ENCODE assay signal across 1 cellular context in the genomic region with DNA sequence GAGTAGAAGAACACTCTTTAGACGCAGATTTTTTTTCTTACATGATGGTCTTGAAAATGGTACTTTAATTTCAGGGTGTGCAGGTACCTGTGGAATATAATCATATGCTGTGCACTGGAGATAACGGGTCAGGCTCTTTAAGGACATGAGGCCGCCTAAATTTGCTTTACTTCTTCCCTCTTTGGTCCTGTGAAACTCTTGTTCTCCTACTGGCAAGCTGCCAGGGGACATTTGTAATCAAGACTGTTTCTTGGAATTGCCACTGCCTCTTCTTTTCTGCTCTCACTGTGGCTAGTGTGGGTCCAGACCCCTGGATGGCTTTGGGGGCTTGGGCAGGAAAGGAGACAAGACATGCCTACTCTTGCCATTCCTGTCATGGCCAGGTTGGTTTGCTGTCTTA.
TF ChIP-seq lines count a peak whose summit lies in the region.

No MANE protein-coding gene starts in this region.

TF ChIP-seq in SK-N-SH treated with all-trans-retinoic acid at 6 μM for 48 hours, 23 proteins besides CTCF, POLR2A, EP300 and RAD21 (continued from another document):
- TF ChIP-seq ZNF8 (CRISPR knock-in tag; IDR thresholded peaks at IDR 0.05) (no peak), RARB (CRISPR knock-in tag; IDR thresholded peaks at IDR 0.05) (no peak), OSR1 (CRISPR knock-in tag; IDR thresholded peaks at IDR 0.05) (no peak), GLIS3 (CRISPR knock-in tag; IDR thresholded peaks at IDR 0.05) (no peak), SNAI2 (CRISPR knock-in tag; IDR thresholded peaks at IDR 0.05) (no peak), TCF4 (CRISPR knock-in tag; IDR thresholded peaks at IDR 0.05; ENCODE audit: borderline replicate concordance) (no peak), ZC3H10 (CRISPR knock-in tag; IDR thresholded peaks at IDR 0.05) (no peak), TOX (CRISPR knock-in tag; IDR thresholded peaks at IDR 0.05; ENCODE audit: borderline replicate concordance) (no peak)
- TF ChIP-seq, protein P1, sequence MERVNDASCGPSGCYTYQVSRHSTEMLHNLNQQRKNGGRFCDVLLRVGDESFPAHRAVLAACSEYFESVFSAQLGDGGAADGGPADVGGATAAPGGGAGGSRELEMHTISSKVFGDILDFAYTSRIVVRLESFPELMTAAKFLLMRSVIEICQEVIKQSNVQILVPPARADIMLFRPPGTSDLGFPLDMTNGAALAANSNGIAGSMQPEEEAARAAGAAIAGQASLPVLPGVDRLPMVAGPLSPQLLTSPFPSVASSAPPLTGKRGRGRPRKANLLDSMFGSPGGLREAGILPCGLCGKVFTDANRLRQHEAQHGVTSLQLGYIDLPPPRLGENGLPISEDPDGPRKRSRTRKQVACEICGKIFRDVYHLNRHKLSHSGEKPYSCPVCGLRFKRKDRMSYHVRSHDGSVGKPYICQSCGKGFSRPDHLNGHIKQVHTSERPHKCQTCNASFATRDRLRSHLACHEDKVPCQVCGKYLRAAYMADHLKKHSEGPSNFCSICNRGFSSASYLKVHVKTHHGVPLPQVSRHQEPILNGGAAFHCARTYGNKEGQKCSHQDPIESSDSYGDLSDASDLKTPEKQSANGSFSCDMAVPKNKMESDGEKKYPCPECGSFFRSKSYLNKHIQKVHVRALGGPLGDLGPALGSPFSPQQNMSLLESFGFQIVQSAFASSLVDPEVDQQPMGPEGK (CRISPR knock-in tag; IDR thresholded peaks at IDR 0.05; ENCODE audit: borderline replicate concordance), result no peak
- TF ChIP-seq, protein P2, sequence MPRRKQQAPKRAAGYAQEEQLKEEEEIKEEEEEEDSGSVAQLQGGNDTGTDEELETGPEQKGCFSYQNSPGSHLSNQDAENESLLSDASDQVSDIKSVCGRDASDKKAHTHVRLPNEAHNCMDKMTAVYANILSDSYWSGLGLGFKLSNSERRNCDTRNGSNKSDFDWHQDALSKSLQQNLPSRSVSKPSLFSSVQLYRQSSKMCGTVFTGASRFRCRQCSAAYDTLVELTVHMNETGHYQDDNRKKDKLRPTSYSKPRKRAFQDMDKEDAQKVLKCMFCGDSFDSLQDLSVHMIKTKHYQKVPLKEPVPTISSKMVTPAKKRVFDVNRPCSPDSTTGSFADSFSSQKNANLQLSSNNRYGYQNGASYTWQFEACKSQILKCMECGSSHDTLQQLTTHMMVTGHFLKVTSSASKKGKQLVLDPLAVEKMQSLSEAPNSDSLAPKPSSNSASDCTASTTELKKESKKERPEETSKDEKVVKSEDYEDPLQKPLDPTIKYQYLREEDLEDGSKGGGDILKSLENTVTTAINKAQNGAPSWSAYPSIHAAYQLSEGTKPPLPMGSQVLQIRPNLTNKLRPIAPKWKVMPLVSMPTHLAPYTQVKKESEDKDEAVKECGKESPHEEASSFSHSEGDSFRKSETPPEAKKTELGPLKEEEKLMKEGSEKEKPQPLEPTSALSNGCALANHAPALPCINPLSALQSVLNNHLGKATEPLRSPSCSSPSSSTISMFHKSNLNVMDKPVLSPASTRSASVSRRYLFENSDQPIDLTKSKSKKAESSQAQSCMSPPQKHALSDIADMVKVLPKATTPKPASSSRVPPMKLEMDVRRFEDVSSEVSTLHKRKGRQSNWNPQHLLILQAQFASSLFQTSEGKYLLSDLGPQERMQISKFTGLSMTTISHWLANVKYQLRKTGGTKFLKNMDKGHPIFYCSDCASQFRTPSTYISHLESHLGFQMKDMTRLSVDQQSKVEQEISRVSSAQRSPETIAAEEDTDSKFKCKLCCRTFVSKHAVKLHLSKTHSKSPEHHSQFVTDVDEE (CRISPR knock-in tag; IDR thresholded peaks at IDR 0.05), result no peak
